ENCODE assay signal across 14 cellular contexts in the genomic region with DNA sequence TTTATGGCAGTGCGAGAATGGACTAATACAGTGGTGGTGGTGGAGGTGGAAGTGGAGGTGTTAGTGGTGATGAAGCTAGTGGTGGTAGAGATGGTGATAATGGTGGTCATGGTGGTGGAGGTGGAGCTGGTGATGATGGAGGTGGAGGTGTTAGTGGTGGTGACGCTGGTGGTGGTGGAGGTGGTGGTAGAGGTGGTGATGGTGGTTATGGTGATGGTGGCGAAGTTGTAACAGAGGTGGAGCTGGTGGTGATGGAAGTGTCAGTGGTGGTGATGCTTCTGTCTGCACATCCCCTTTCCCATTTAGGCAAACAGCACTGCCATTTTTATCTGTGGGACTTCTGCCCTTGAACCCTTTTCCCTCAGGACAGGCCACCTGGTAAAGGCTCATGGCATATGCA. TPM values are rescaled to one million over a fixed set of nuclear protein-coding genes. Genes with fewer than 3 reads are reported as not detected.
A peak's percentile ranks its signal among the peaks of the same experiment; 100 is the strongest.
DNase-seq lines count a peak whose midpoint lies in the region; ATAC-seq, FAIRE-seq and TF ChIP-seq lines count a peak whose summit lies in the region.
"Had no signal": no experiment of that assay in that cellular context is flagged by ENCODE, and none has a peak within 500 bp of the region (broad histone marks: within the 10 kb centered on the region; RNA-seq: fewer than 3 reads in every experiment).

No MANE protein-coding gene starts in this region.

- TF ChIP-seq CTCF in HFF-Myc (IDR thresholded peaks at IDR 0.05; ENCODE audit: low read depth, low read length, missing control alignments) (no peak), HepG2 (CRISPR knock-in tag; IDR thresholded peaks at IDR 0.05) (no peak), osteocyte (IDR thresholded peaks at IDR 0.05) (no peak)

- no peak overlapping the region for H3K27ac Mint-ChIP-seq in osteocyte (ENCODE audit: unreplicated experiment)

- DNase-seq in Ammon's horn (ENCODE audit: low spot score) (peak; percentile 39), HFF-Myc (ENCODE audit: extremely low read depth, low read depth) (peak; percentile 20), dermis microvascular lymphatic vessel endothelial cell (ENCODE audit: low read depth in 2 of 2) (peak; percentile 23 to 73), HepG2 (ENCODE audit: low spot score) (no peak), osteocyte (ENCODE audit: extremely low spot score, unreplicated experiment) (no peak), GM19239 (ENCODE audit: insufficient read length, low spot score) (no peak), NCI-H1436 (lab: John Stamatoyannopoulos, UW) (no peak), NOMO-1 treated with dmso at 0.1 percent for 144 hours (lab: John Stamatoyannopoulos, UW; ENCODE audit: unreplicated experiment) (no peak)
- DNase-seq: activated CD4-positive, alpha-beta T cell treated with anti-CD3 and anti-CD28 coated beads, Interleukin-2, amount 50 U/mL, for 48 hours; brain microvascular endothelial cell; H7; NCI-H1694; psoas muscle had no signal

- H2AFZ ChIP-seq in HepG2 (ENCODE audit: low read length) = no peak overlapping the region

- POLR2A ChIA-PET in HepG2 (lab: Yijun Ruan, JAX) = no interaction called here

- TF ChIP-seq RAD21 in HepG2 (CRISPR knock-in tag; IDR thresholded peaks at IDR 0.05) = no peak

- H4K20me1 ChIP-seq in HepG2 (ENCODE audit: insufficient read depth, low read length) = no peaks in the 10 kb centered on the region

- no peaks in the 10 kb centered on the region for H3K79me2 ChIP-seq in HepG2 (ENCODE audit: insufficient read depth, low read length)

- FAIRE-seq in HepG2 (lab: Jason Lieb, UNC) (peak; percentile 70), GM19239 (lab: Jason Lieb, UNC) (no peak)

- H3K4me1 Mint-ChIP-seq in osteocyte (ENCODE audit: unreplicated experiment) = no peaks in the 10 kb centered on the region

- no TSS peak for BruUV-seq in HepG2 (replicated peaks; lab: Mats Ljungman, UMichigan)

- H3K36me3 Mint-ChIP-seq in osteocyte (ENCODE audit: unreplicated experiment) = no peaks in the 10 kb centered on the region

- in situ Hi-C loops in HepG2 (cut with HindIII; ENCODE audit: extremely low pct_ligation_motif_present, low pct_unique_long_range_greater_than_20kb) = no loop called here

- no peak for ATAC-seq in HepG2

- H3K4me3 ChIP-seq in HFF-Myc (replicated peaks; ENCODE audit: low read depth, low read length) = no peak overlapping the region
- no peak overlapping the region for H3K4me3 ChIP-seq in HepG2 (replicated peaks in 1 of 3; ENCODE audit: insufficient read depth in 1 of 3, low read depth in 2 of 3, low read length in 3 of 3)
- H3K4me3 ChIP-seq: psoas muscle had no signal

- H3K9ac ChIP-seq in HepG2 (ENCODE audit: insufficient read depth, low read depth, low read length) = no peak overlapping the region

- intact Hi-C loops in HepG2 (cut with micrococcal nuclease; ENCODE audit: unreplicated experiment) = no loop called here

- H3K4me2 ChIP-seq in HepG2 (ENCODE audit: low read depth, low read length) = no peak overlapping the region

- H3K27me3 ChIP-seq in HepG2 (ENCODE audit: control insufficient read depth in 1 of 2, insufficient read depth in 2 of 2, low read length in 2 of 2) = no peaks in the 10 kb centered on the region
- H3K27me3 ChIP-seq: brain microvascular endothelial cell had no signal

- no peaks in the 10 kb centered on the region for H3K27me3 Mint-ChIP-seq in osteocyte (ENCODE audit: unreplicated experiment)

- CTCF ChIA-PET in HepG2 (lab: Yijun Ruan, JAX; ENCODE audit: low intra/inter-chr PET ratio, low total read pairs) = no interaction called here

- H3K4me1 ChIP-seq in HepG2 (ENCODE audit: insufficient read depth, low read length) = peaks cover 31% of the 10 kb centered on the region
- H3K4me1 ChIP-seq: psoas muscle had no signal

- no peaks in the 10 kb centered on the region for H3K36me3 ChIP-seq in HepG2 (replicated peaks in 1 of 2; ENCODE audit: control insufficient read depth in 1 of 2, insufficient read depth in 2 of 2, low read length in 2 of 2)
- H3K36me3 ChIP-seq: brain microvascular endothelial cell had no signal

- no peak overlapping the region for H3K27ac ChIP-seq in HepG2 (ENCODE audit: extremely low read length, insufficient read depth, low read length)
- H3K27ac ChIP-seq: brain microvascular endothelial cell, C4-2B, psoas muscle had no signal

- TF ChIP-seq EP300 in HepG2 (IDR thresholded peaks at IDR 0.05; ENCODE audit: low read depth in 2 of 2, low read length in 2 of 2) = no peak
- no peak for TF ChIP-seq EP300 in HepG2 (CRISPR knock-in tag; IDR thresholded peaks at IDR 0.05; ENCODE audit: borderline replicate concordance)

- WGBS in HepG2 (ENCODE audit: low lambda C conversion rate) = 62% methylated on average over 3 of the region's 3 CpGs

- no peak for TF ChIP-seq POLR2A in HepG2 (IDR thresholded peaks at IDR 0.05; ENCODE audit: insufficient read depth in 1 of 2, low read depth in 2 of 2, low read length in 2 of 2)

- H3K9me3 Mint-ChIP-seq in osteocyte (ENCODE audit: unreplicated experiment) = no peaks in the 10 kb centered on the region

- peaks cover 20% of the 10 kb centered on the region for H3K9me3 ChIP-seq in HepG2 (ENCODE audit: low read length)
- H3K9me3 ChIP-seq: psoas muscle had no signal

- H3K4me3 Mint-ChIP-seq in osteocyte (ENCODE audit: unreplicated experiment) = no peak overlapping the region

TF ChIP-seq in HepG2, 621 proteins besides CTCF, POLR2A, EP300 and RAD21:
- no peak for TF ChIP-seq RARA (CRISPR knock-in tag; IDR thresholded peaks at IDR 0.05)
- TF ChIP-seq ATF7 (IDR thresholded peaks at IDR 0.05) = no peak
- no peak for TF ChIP-seq ATF7 (CRISPR knock-in tag; IDR thresholded peaks at IDR 0.05)
- TF ChIP-seq, protein P1, sequence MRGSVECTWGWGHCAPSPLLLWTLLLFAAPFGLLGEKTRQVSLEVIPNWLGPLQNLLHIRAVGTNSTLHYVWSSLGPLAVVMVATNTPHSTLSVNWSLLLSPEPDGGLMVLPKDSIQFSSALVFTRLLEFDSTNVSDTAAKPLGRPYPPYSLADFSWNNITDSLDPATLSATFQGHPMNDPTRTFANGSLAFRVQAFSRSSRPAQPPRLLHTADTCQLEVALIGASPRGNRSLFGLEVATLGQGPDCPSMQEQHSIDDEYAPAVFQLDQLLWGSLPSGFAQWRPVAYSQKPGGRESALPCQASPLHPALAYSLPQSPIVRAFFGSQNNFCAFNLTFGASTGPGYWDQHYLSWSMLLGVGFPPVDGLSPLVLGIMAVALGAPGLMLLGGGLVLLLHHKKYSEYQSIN (CRISPR knock-in tag; IDR thresholded peaks at IDR 0.05; ENCODE audit: borderline replicate concordance) = no peak
- TF ChIP-seq AKAP8 (CRISPR knock-in tag; IDR thresholded peaks at IDR 0.05) = no peak
- TF ChIP-seq, protein P2, sequence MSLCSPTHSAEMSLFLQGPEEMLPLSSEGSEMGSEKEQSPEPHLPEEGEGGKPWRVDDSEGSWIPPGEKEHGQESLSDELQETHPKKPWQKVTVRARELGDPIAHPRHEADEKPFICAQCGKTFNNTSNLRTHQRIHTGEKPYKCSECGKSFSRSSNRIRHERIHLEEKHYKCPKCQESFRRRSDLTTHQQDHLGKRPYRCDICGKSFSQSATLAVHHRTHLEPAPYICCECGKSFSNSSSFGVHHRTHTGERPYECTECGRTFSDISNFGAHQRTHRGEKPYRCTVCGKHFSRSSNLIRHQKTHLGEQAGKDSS (CRISPR knock-in tag; IDR thresholded peaks at IDR 0.05; ENCODE audit: borderline replicate concordance, low read depth) = no peak
- no peak for TF ChIP-seq TSC22D2 (CRISPR knock-in tag; IDR thresholded peaks at IDR 0.05; ENCODE audit: borderline replicate concordance)
- no peak for TF ChIP-seq ZNF317 (CRISPR knock-in tag; IDR thresholded peaks at IDR 0.05)
- TF ChIP-seq ZNF160 (CRISPR knock-in tag; IDR thresholded peaks at IDR 0.05) = no peak
- TF ChIP-seq DR1 (CRISPR knock-in tag; IDR thresholded peaks at IDR 0.05) = no peak

RNA-seq across cellular contexts. Expression of a gene that starts 7.4 kb away (rescaled TPM):
- total RNA-seq in dermis microvascular lymphatic vessel endothelial cell = 2.4 and 3.4 TPM in 2 replicates
- 1.7 and 2.5 TPM in 2 replicates for total RNA-seq in HepG2 (2016; rRNA removed; fragmentation: Illumina TruSeq; extraction: Trizol)
- 0.88 and 1.4 TPM in 2 replicates for total RNA-seq in HepG2 (2016; cell fraction: cytosol; rRNA removed; fragmentation: Illumina TruSeq; extraction: Trizol; ENCODE audit: low read depth)
- 1.4 and 2.6 TPM in 2 replicates for total RNA-seq in HepG2 (2016; cell fraction: insoluble cytoplasmic fraction; rRNA removed; fragmentation: Illumina TruSeq; extraction: Trizol)
- total RNA-seq in HepG2 (2016; cell fraction: membrane; rRNA removed; fragmentation: Illumina TruSeq; extraction: Trizol) = 2.3 TPM in 2 replicates
- 3.7 and 5.0 TPM in 2 replicates for total RNA-seq in HepG2 (2016; cell fraction: nucleus; rRNA removed; fragmentation: Illumina TruSeq; extraction: Trizol)
- 24.2 and 50.0 TPM in 2 replicates for polyA plus RNA-seq in HepG2 (2011; rRNA removed)
- polyA plus RNA-seq in HepG2 (2011; cell fraction: cytosol; rRNA removed) = 42.2 and 59.6 TPM in 2 replicates
- 73.6 and 81.5 TPM in 2 replicates for polyA plus RNA-seq in HepG2 (2011; cell fraction: nucleus; rRNA removed)
- polyA plus RNA-seq in HepG2 (2012) = 49.0 and 72.5 TPM in 2 replicates
- polyA plus RNA-seq in HepG2 (2016; cell fraction: cytosol; fragmentation: Illumina TruSeq; extraction: Trizol; ENCODE audit: low read depth) = 0.94 and 1.3 TPM in 2 replicates
- 2.5 TPM in 2 replicates for polyA plus RNA-seq in HepG2 (2016; cell fraction: insoluble cytoplasmic fraction; fragmentation: Illumina TruSeq; extraction: Trizol; ENCODE audit: low read depth)
- polyA plus RNA-seq in HepG2 (2016; cell fraction: membrane; fragmentation: Illumina TruSeq; extraction: Trizol; ENCODE audit: low read depth) = 1.7 and 2.2 TPM in 2 replicates
- polyA plus RNA-seq in HepG2 (2016; cell fraction: nucleus; fragmentation: Illumina TruSeq; extraction: Trizol; ENCODE audit: insufficient read depth, low read depth) = 3.0 and 5.1 TPM in 2 replicates
- 35.1 TPM in 1 of 2 replicates, not detected in the other for polyA minus RNA-seq in HepG2 (2011; rRNA and poly(A)+ RNA removed; ENCODE audit: low replicate concordance)
- 18.6 and 43.5 TPM in 2 replicates for polyA minus RNA-seq in HepG2 (2011; cell fraction: cytosol; rRNA and poly(A)+ RNA removed)
- polyA minus RNA-seq in HepG2 (2011; cell fraction: nucleus; rRNA and poly(A)+ RNA removed) = 33.3 and 45.4 TPM in 2 replicates
- 0.50 and 0.59 TPM in 2 replicates for total RNA-seq in osteocyte

Comparison
In these comparisons a context has a peak if more than half of its experiments do, and no peak if none do; other contexts are left out.
1. DNase-seq: peak in Ammon's horn (single experiment), HFF-Myc (single experiment) and dermis microvascular lymphatic vessel endothelial cell (2 of 2); none in HepG2 (single experiment), osteocyte (single experiment), GM19239 (single experiment), NCI-H1436 (single experiment) and NOMO-1 treated with dmso at 0.1 percent for 144 hours (single experiment).